ENCODE assay signal across 9 cellular contexts in the genomic region with DNA sequence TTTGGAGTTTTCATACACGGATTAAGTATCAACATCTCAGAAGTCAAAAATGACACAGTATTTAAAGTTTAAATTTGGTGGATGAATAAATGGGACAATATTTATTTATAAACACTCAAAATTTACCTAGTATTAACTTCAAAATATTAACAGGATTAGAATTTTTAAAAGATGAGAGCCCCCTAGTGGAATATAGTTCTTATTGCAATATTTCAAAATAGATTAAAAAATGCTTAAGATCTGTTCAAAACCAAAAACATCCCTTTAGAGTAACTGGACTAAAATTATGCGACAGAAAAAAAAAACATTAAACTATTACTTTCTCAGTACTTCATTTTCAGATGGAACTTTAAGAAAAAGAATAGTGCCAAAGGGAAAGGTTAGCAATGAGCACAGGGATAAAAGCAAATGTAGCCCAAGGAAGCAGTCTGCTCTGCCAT. TPM values are rescaled to one million over a fixed set of nuclear protein-coding genes. Genes with fewer than 3 reads are reported as not detected.
DNase-seq lines count a peak whose midpoint lies in the region; ATAC-seq and TF ChIP-seq lines count a peak whose summit lies in the region.
"Had no signal": no experiment of that assay in that cellular context is flagged by ENCODE, and none has a peak within 500 bp of the region (broad histone marks: within the 10 kb centered on the region; RNA-seq: fewer than 3 reads in every experiment).

No MANE protein-coding gene starts in this region.

- H3K36me3 ChIP-seq in cardiac muscle cell, result peaks cover 29% of the 10 kb centered on the region

- TF ChIP-seq CTCF in cardiac muscle cell (IDR thresholded peaks at IDR 0.05; ENCODE audit: low read depth, low read length), result peak; percentile 43
- TF ChIP-seq CTCF in foreskin fibroblast (IDR thresholded peaks at IDR 0.05; ENCODE audit: low read depth, low read length), result peak; percentile 17
- TF ChIP-seq CTCF in type B pancreatic cell (conservative IDR thresholded peaks at IDR 0.05), result peak; percentile 89

- peak in 1 of 2 donors; percentile 14 for DNase-seq in cardiac muscle cell (ENCODE audit: low read depth in 1 of 2, low spot score in 1 of 2)
- no peak for DNase-seq in left ventricle myocardium superior
- DNase-seq in RKO (ENCODE audit: low spot score), result peak; percentile 55
- peak; percentile 16 to 42 for DNase-seq in foreskin fibroblast
- no peak for DNase-seq in type B pancreatic cell (ENCODE audit: extremely low spot score, unreplicated experiment)
- DNase-seq in activated gamma-delta T cell treated with Interleukin-2 at 50 U/mL for 16 hours, result no peak
- DNase-seq in NOMO-1 treated with DMSO at 0.1 percent for 48 hours (lab: John Stamatoyannopoulos, UW; ENCODE audit: unreplicated experiment), result no peak
- DNase-seq in NCI-H510A (lab: John Stamatoyannopoulos, UW), result no peak
- DNase-seq: activated naive CD8-positive, alpha-beta T cell treated with anti-CD3 and anti-CD28 coated beads, Interleukin-2, amount 10 ng/mL, durations not matched to agents 7 days and 5 days had no signal

- H3K27ac ChIP-seq in cardiac muscle cell, result no peak overlapping the region

- no peaks in the 10 kb centered on the region for H3K27me3 Mint-ChIP-seq in type B pancreatic cell
- H3K27me3 Mint-ChIP-seq: activated naive CD8-positive, alpha-beta T cell treated with anti-CD3 and anti-CD28 coated beads, Interleukin-2, amount 10 ng/mL, durations not matched to agents 7 days and 5 days had no signal

- intact Hi-C loops in left ventricle myocardium superior (cut with micrococcal nuclease), result no loop called here

- H3K4me3 Mint-ChIP-seq in type B pancreatic cell, result no peak overlapping the region
- H3K4me3 Mint-ChIP-seq: activated naive CD8-positive, alpha-beta T cell treated with anti-CD3 and anti-CD28 coated beads, Interleukin-2, amount 10 ng/mL, durations not matched to agents 7 days and 5 days had no signal

- no peaks in the 10 kb centered on the region for H3K4me1 Mint-ChIP-seq in type B pancreatic cell (ENCODE audit: unreplicated experiment)

- no peaks in the 10 kb centered on the region for H3K9me3 Mint-ChIP-seq in type B pancreatic cell
- H3K9me3 Mint-ChIP-seq: activated naive CD8-positive, alpha-beta T cell treated with anti-CD3 and anti-CD28 coated beads, Interleukin-2, amount 10 ng/mL, durations not matched to agents 7 days and 5 days had no signal

- H3K27ac Mint-ChIP-seq in type B pancreatic cell, result no peak overlapping the region
- H3K27ac Mint-ChIP-seq: activated naive CD8-positive, alpha-beta T cell treated with anti-CD3 and anti-CD28 coated beads, Interleukin-2, amount 10 ng/mL, durations not matched to agents 7 days and 5 days had no signal

- H3K36me3 Mint-ChIP-seq in type B pancreatic cell, result peaks cover 4% of the 10 kb centered on the region

- no peaks in the 10 kb centered on the region for H3K4me1 ChIP-seq in cardiac muscle cell (ENCODE audit: low read depth)

- ATAC-seq in left ventricle myocardium superior, result no peak

- H3K4me3 ChIP-seq in cardiac muscle cell, result no peak overlapping the region
- H3K4me3 ChIP-seq in foreskin fibroblast (ENCODE audit: low read depth in 1 of 2, low read length in 2 of 2), result no peak overlapping the region

- no peaks in the 10 kb centered on the region for H3K9me3 ChIP-seq in cardiac muscle cell (ENCODE audit: low read depth)

- no peaks in the 10 kb centered on the region for H3K27me3 ChIP-seq in cardiac muscle cell

RNA-seq across cellular contexts. Expression of gene SNX14, which starts 56.6 kb away (rescaled TPM):
- 52.8 and 103 TPM in 2 replicates for total RNA-seq in cardiac muscle cell
- polyA plus RNA-seq in cardiac muscle cell, result 53.8 and 58.1 TPM in 2 replicates
- total RNA-seq in left ventricle myocardium superior, result 28.8 TPM
- total RNA-seq in type B pancreatic cell (ENCODE audit: low replicate concordance), result 62.4 and 64.4 TPM in 2 replicates

Comparison
In these comparisons a context has a peak if more than half of its experiments do, and no peak if none do; other contexts are left out.
1. DNase-seq: peak in RKO (single experiment) and foreskin fibroblast (2 of 2); none in left ventricle myocardium superior (single experiment), type B pancreatic cell (single experiment), activated gamma-delta T cell treated with Interleukin-2 at 50 U/mL for 16 hours (single experiment), NOMO-1 treated with DMSO at 0.1 percent for 48 hours (single experiment) and NCI-H510A (single experiment).
2. CTCF ChIP-seq: peak in every context shown above with its lines; median percentile 89 in type B pancreatic cell; 43 in cardiac muscle cell; 17 in foreskin fibroblast.